In genomic region chr22:26711205-26711958, GRCh38 we compare ENCODE assay signal across 15 cellular contexts. TPM values are rescaled to one million over a fixed set of nuclear protein-coding genes. Genes with fewer than 3 reads are reported as not detected.
DNase-seq lines count a peak whose midpoint lies in the region; ATAC-seq and TF ChIP-seq lines count a peak whose summit lies in the region.
"Had no signal": no experiment of that assay in that cellular context is flagged by ENCODE, and none has a peak within 500 bp of the region (broad histone marks: within the 10 kb centered on the region; RNA-seq: fewer than 3 reads in every experiment).

No MANE protein-coding gene starts in this region.

- peak overlapping the region; percentile 81 to 93 for H3K27ac Mint-ChIP-seq in effector memory CD8-positive, alpha-beta T cell
- H3K27ac Mint-ChIP-seq: nephron had no signal

- H3K4me3 Mint-ChIP-seq in effector memory CD8-positive, alpha-beta T cell, result peak overlapping the region in 1 of 2 donors; percentile 44
- H3K4me3 Mint-ChIP-seq: nephron had no signal

- TF ChIP-seq CTCF in upper lobe of right lung (IDR thresholded peaks at IDR 0.05), result no peak

- H3K27ac ChIP-seq in upper lobe of right lung, result no peak overlapping the region
- H3K27ac ChIP-seq: KMS-11 had no signal

- peaks cover 7% of the 10 kb centered on the region for H3K9me3 ChIP-seq in upper lobe of right lung
- H3K9me3 ChIP-seq: BE2C had no signal

- H3K36me3 ChIP-seq in upper lobe of right lung, result no peaks in the 10 kb centered on the region
- H3K36me3 ChIP-seq: BE2C had no signal

- no peaks in the 10 kb centered on the region for H3K27me3 ChIP-seq in upper lobe of right lung
- H3K27me3 ChIP-seq: BE2C had no signal

- no peaks in the 10 kb centered on the region for H3K4me1 ChIP-seq in upper lobe of right lung

- intact Hi-C loops in upper lobe of right lung (cut with DNase I) (no loop called here), head of caudate nucleus (cut with DNase I) (no loop called here)

- no peaks in the 10 kb centered on the region for H3K9me3 Mint-ChIP-seq in effector memory CD8-positive, alpha-beta T cell

- no peaks in the 10 kb centered on the region for H3K27me3 Mint-ChIP-seq in effector memory CD8-positive, alpha-beta T cell

- peak; percentile 3 for DNase-seq in stimulated activated CD8-positive, alpha-beta memory T cell treated with anti-CD3 and anti-CD28 coated beads, Interleukin-4, amount 100 ng/mL, for 24 hours (ENCODE audit: low read depth)
- DNase-seq in stimulated activated CD8-positive, alpha-beta memory T cell treated with anti-CD3 and anti-CD28 coated beads, Interleukin-4, amount 100 ng/mL, for 48 hours, result no peak
- DNase-seq in HT1080 (ENCODE audit: low read depth), result peak; percentile 6
- peak; percentile 2 to 12 (median 5) for DNase-seq in effector memory CD8-positive, alpha-beta T cell
- no peak for DNase-seq in upper lobe of right lung
- DNase-seq in GM19240 (ENCODE audit: insufficient read length, low spot score), result no peak
- no peak for DNase-seq in head of caudate nucleus
- DNase-seq in KBM-7, result no peak
- DNase-seq: GDM1, NCI-H2081 had no signal

- peak; percentile 89 for ATAC-seq in effector memory CD8-positive, alpha-beta T cell (replicated peaks)
- peak; percentile 44 for ATAC-seq in upper lobe of right lung
- ATAC-seq: Panc1 had no signal

- in situ Hi-C loops in KBM-7 (cut with MboI; ENCODE audit: low pct_unique_long_range_greater_than_20kb, low sequenced_read_pairs), result no loop called here

- peaks cover 23% of the 10 kb centered on the region for H3K36me3 Mint-ChIP-seq in effector memory CD8-positive, alpha-beta T cell (ENCODE audit: insufficient read depth)

- peaks cover 29 to 56% of the 10 kb centered on the region in 2 donors for H3K4me1 Mint-ChIP-seq in effector memory CD8-positive, alpha-beta T cell (ENCODE audit: low read depth in 2 of 2)
- H3K4me1 Mint-ChIP-seq: nephron had no signal

- no peak overlapping the region for H3K4me3 ChIP-seq in upper lobe of right lung
- H3K4me3 ChIP-seq: smooth muscle cell had no signal

RNA-seq across cellular contexts. Expression of gene MIAT, which starts 54.0 kb away (rescaled TPM):
- total RNA-seq in HT1080 (2014; rRNA removed; shearing (Covaris generic)), result 0.07 and 0.10 TPM in 2 replicates
- 0.02 and 0.10 TPM in 2 replicates for polyA plus RNA-seq in HT1080 (2015; cell fraction: cytosol; rRNA removed)
- polyA plus RNA-seq in HT1080 (2015; cell fraction: nucleus; rRNA removed), result 0.41 and 0.65 TPM in 2 replicates
- 6.1 TPM for total RNA-seq in upper lobe of right lung

Comparison
In these comparisons a context has a peak if more than half of its experiments do, and no peak if none do; other contexts are left out.
1. DNase-seq: peak in stimulated activated CD8-positive, alpha-beta memory T cell treated with anti-CD3 and anti-CD28 coated beads, Interleukin-4, amount 100 ng/mL, for 24 hours (single experiment), HT1080 (single experiment) and effector memory CD8-positive, alpha-beta T cell (3 of 3); none in stimulated activated CD8-positive, alpha-beta memory T cell treated with anti-CD3 and anti-CD28 coated beads, Interleukin-4, amount 100 ng/mL, for 48 hours (single experiment), upper lobe of right lung (single experiment), GM19240 (single experiment), head of caudate nucleus (0 of 42) and KBM-7 (single experiment).